In genomic region chr1:12215118-12215517, GRCh38 we compare ENCODE assay signal across 16 cellular contexts. TPM values are rescaled to one million over a fixed set of nuclear protein-coding genes. Genes with fewer than 3 reads are reported as not detected.
A peak's percentile ranks its signal among the peaks of the same experiment; 100 is the strongest.
DNase-seq lines count a peak whose midpoint lies in the region; ATAC-seq and TF ChIP-seq lines count a peak whose summit lies in the region.
"Had no signal": no experiment of that assay in that cellular context is flagged by ENCODE, and none has a peak within 500 bp of the region (broad histone marks: within the 10 kb centered on the region; RNA-seq: fewer than 3 reads in every experiment).

No MANE protein-coding gene starts in this region.

- no peak overlapping the region for H3K4me3 Mint-ChIP-seq in CD4-positive, CD25-positive, alpha-beta regulatory T cell
- H3K4me3 Mint-ChIP-seq in activated T-helper 17 cell treated with anti-CD3 and anti-CD28 coated beads, Interleukin-2, amount 50 U/mL, for 72 hours, result no peak overlapping the region
- no peak overlapping the region for H3K4me3 Mint-ChIP-seq in stimulated activated memory B cell treated with anti-CD40 and anti-IgM and Interleukin-4, amounts not matched to agents 10 μg/mL and 1 μg/mL and 100 μg/mL, for 72 hours
- H3K4me3 Mint-ChIP-seq: B cell; CD8-positive, alpha-beta memory T cell; H9 had no signal

- no peak for ATAC-seq in CD4-positive, CD25-positive, alpha-beta regulatory T cell (ENCODE audit: low read depth in 2 of 2)
- ATAC-seq in activated T-helper 17 cell treated with anti-CD3 and anti-CD28 coated beads, Interleukin-2, amount 50 U/mL, for 72 hours (replicated peaks), result no peak
- ATAC-seq in stimulated activated memory B cell treated with anti-CD40 and anti-IgM and Interleukin-4, amounts not matched to agents 10 μg/mL and 1 μg/mL and 100 μg/mL, for 72 hours, result no peak

- H3K27me3 ChIP-seq in CD4-positive, CD25-positive, alpha-beta regulatory T cell (ENCODE audit: control insufficient read depth, insufficient read depth, low read length), result no peaks in the 10 kb centered on the region
- peaks cover 22% of the 10 kb centered on the region for H3K27me3 ChIP-seq in osteoblast (ENCODE audit: insufficient read depth, low read length)
- H3K27me3 ChIP-seq: BLaER1 treated with 17β-estradiol and CSF1 and Interleukin-3, amounts not matched to agents 10 nM and 100 nM had no signal

- no peaks in the 10 kb centered on the region for H3K9me3 Mint-ChIP-seq in CD4-positive, CD25-positive, alpha-beta regulatory T cell
- no peaks in the 10 kb centered on the region for H3K9me3 Mint-ChIP-seq in activated T-helper 17 cell treated with anti-CD3 and anti-CD28 coated beads, Interleukin-2, amount 50 U/mL, for 72 hours
- no peaks in the 10 kb centered on the region for H3K9me3 Mint-ChIP-seq in stimulated activated memory B cell treated with anti-CD40 and anti-IgM and Interleukin-4, amounts not matched to agents 10 μg/mL and 1 μg/mL and 100 μg/mL, for 72 hours
- H3K9me3 Mint-ChIP-seq: CD8-positive, alpha-beta memory T cell had no signal

- H3K4me1 ChIP-seq in CD4-positive, CD25-positive, alpha-beta regulatory T cell (ENCODE audit: control insufficient read depth, insufficient read depth, low read length, poor library complexity, severe bottlenecking), result peaks cover 24% of the 10 kb centered on the region
- no peaks in the 10 kb centered on the region for H3K4me1 ChIP-seq in osteoblast (ENCODE audit: insufficient read depth, low read length)

- no peak overlapping the region for H3K27ac ChIP-seq in CD4-positive, CD25-positive, alpha-beta regulatory T cell (ENCODE audit: insufficient read depth, low read length, poor library complexity, severe bottlenecking)
- no peak overlapping the region for H3K27ac ChIP-seq in osteoblast (ENCODE audit: low read depth, low read length)
- H3K27ac ChIP-seq: BLaER1 treated with 17β-estradiol and CSF1 and Interleukin-3, amounts not matched to agents 10 nM and 100 nM had no signal

- H3K4me3 ChIP-seq in CD4-positive, CD25-positive, alpha-beta regulatory T cell (ENCODE audit: low read depth, low read length), result no peak overlapping the region
- H3K4me3 ChIP-seq in osteoblast (ENCODE audit: insufficient read depth, low read length), result no peak overlapping the region
- H3K4me3 ChIP-seq: BLaER1 treated with 17β-estradiol and CSF1 and Interleukin-3, amounts not matched to agents 10 nM and 100 nM had no signal

- H3K9me3 ChIP-seq in CD4-positive, CD25-positive, alpha-beta regulatory T cell (ENCODE audit: control insufficient read depth in 2 of 2, low read length in 2 of 2), result no peaks in the 10 kb centered on the region
- no peaks in the 10 kb centered on the region for H3K9me3 ChIP-seq in osteoblast (ENCODE audit: low read depth, low read length)

- no peak for TF ChIP-seq CTCF in osteoblast (IDR thresholded peaks at IDR 0.05; ENCODE audit: extremely low read depth, low read depth, low read length)

- no peak for DNase-seq in CD4-positive, CD25-positive, alpha-beta regulatory T cell
- peak; percentile 65 for DNase-seq in osteoblast (ENCODE audit: insufficient read length, low spot score, missing footprints)
- DNase-seq in SIG-M5 (lab: John Stamatoyannopoulos, UW), result no peak
- no peak for DNase-seq in SHP77 treated with DMSO at 0.1 percent for 48 hours (lab: John Stamatoyannopoulos, UW)
- DNase-seq in hypothalamus (lab: John Stamatoyannopoulos, UW), result no peak
- DNase-seq: CD8-positive, alpha-beta memory T cell; COR-L47; DMS 273 treated with DMSO at 0.1 percent for 48 hours; GOT3; H9 had no signal

- no peak overlapping the region for H2AFZ ChIP-seq in osteoblast (ENCODE audit: low read length)

- H4K20me1 ChIP-seq in osteoblast (ENCODE audit: insufficient read depth, low read length), result no peaks in the 10 kb centered on the region

- peaks cover 9% of the 10 kb centered on the region for H3K27me3 Mint-ChIP-seq in CD4-positive, CD25-positive, alpha-beta regulatory T cell
- no peaks in the 10 kb centered on the region for H3K27me3 Mint-ChIP-seq in activated T-helper 17 cell treated with anti-CD3 and anti-CD28 coated beads, Interleukin-2, amount 50 U/mL, for 72 hours
- H3K27me3 Mint-ChIP-seq in stimulated activated memory B cell treated with anti-CD40 and anti-IgM and Interleukin-4, amounts not matched to agents 10 μg/mL and 1 μg/mL and 100 μg/mL, for 72 hours, result peaks cover 11% of the 10 kb centered on the region
- H3K27me3 Mint-ChIP-seq: B cell had no signal

- H3K4me1 Mint-ChIP-seq in CD4-positive, CD25-positive, alpha-beta regulatory T cell, result peaks cover 0 to 50% (median 32%) of the 10 kb centered on the region in 4 donors
- peaks cover 15% of the 10 kb centered on the region for H3K4me1 Mint-ChIP-seq in activated T-helper 17 cell treated with anti-CD3 and anti-CD28 coated beads, Interleukin-2, amount 50 U/mL, for 72 hours
- H3K4me1 Mint-ChIP-seq in stimulated activated memory B cell treated with anti-CD40 and anti-IgM and Interleukin-4, amounts not matched to agents 10 μg/mL and 1 μg/mL and 100 μg/mL, for 72 hours, result peaks cover 19% of the 10 kb centered on the region
- H3K4me1 Mint-ChIP-seq: H9 had no signal

- peak overlapping the region; percentile 36 to 91 (median 74) for H3K27ac Mint-ChIP-seq in CD4-positive, CD25-positive, alpha-beta regulatory T cell
- H3K27ac Mint-ChIP-seq in activated T-helper 17 cell treated with anti-CD3 and anti-CD28 coated beads, Interleukin-2, amount 50 U/mL, for 72 hours, result peak overlapping the region; percentile 73
- peak overlapping the region; percentile 48 for H3K27ac Mint-ChIP-seq in stimulated activated memory B cell treated with anti-CD40 and anti-IgM and Interleukin-4, amounts not matched to agents 10 μg/mL and 1 μg/mL and 100 μg/mL, for 72 hours
- H3K27ac Mint-ChIP-seq: B cell, H9 had no signal

- H3K79me2 ChIP-seq in osteoblast (ENCODE audit: insufficient read depth, low read length), result no peaks in the 10 kb centered on the region

- peaks cover 5% of the 10 kb centered on the region for H3K36me3 Mint-ChIP-seq in CD4-positive, CD25-positive, alpha-beta regulatory T cell
- peaks cover 9% of the 10 kb centered on the region for H3K36me3 Mint-ChIP-seq in activated T-helper 17 cell treated with anti-CD3 and anti-CD28 coated beads, Interleukin-2, amount 50 U/mL, for 72 hours (ENCODE audit: low read depth)
- peaks cover 9% of the 10 kb centered on the region for H3K36me3 Mint-ChIP-seq in stimulated activated memory B cell treated with anti-CD40 and anti-IgM and Interleukin-4, amounts not matched to agents 10 μg/mL and 1 μg/mL and 100 μg/mL, for 72 hours
- H3K36me3 Mint-ChIP-seq: CD8-positive, alpha-beta memory T cell had no signal

- no peak overlapping the region for H3K4me2 ChIP-seq in osteoblast (ENCODE audit: insufficient read depth, low read length)
- H3K4me2 ChIP-seq: BLaER1 treated with 17β-estradiol and CSF1 and Interleukin-3, amounts not matched to agents 10 nM and 100 nM had no signal

- H3K36me3 ChIP-seq in CD4-positive, CD25-positive, alpha-beta regulatory T cell (ENCODE audit: control insufficient read depth, insufficient read depth, low read length), result no peaks in the 10 kb centered on the region
- H3K36me3 ChIP-seq in osteoblast (ENCODE audit: insufficient read depth, low read length), result no peaks in the 10 kb centered on the region
- H3K36me3 ChIP-seq: BLaER1 treated with 17β-estradiol and CSF1 and Interleukin-3, amounts not matched to agents 10 nM and 100 nM had no signal

RNA-seq across cellular contexts. Expression of gene VPS13D, which starts 14.7 kb away (rescaled TPM):
- total RNA-seq in CD4-positive, CD25-positive, alpha-beta regulatory T cell, result 96.0 TPM
- 10 to 100 TPM in 2 of 4 donors, 1 to 10 TPM in 2; 8.1 to 11.6 (median 9.9) TPM for polyA plus RNA-seq in CD4-positive, CD25-positive, alpha-beta regulatory T cell
- total RNA-seq in activated T-helper 17 cell treated with anti-CD3 and anti-CD28 coated beads, Interleukin-2, amount 50 U/mL, for 72 hours, result 10 to 100 TPM; 30.4 to 35.6 TPM
- 46.0 and 48.5 TPM in 2 replicates for total RNA-seq in osteoblast

RNA-seq across cellular contexts. Expression of gene TNFRSF1B, which starts 48.3 kb away (rescaled TPM):
- 252 TPM for total RNA-seq in CD4-positive, CD25-positive, alpha-beta regulatory T cell
- polyA plus RNA-seq in CD4-positive, CD25-positive, alpha-beta regulatory T cell, result 100 to 1,000 TPM; 347 to 450 (median 421) TPM
- 100 to 1,000 TPM; 291 to 379 TPM for total RNA-seq in activated T-helper 17 cell treated with anti-CD3 and anti-CD28 coated beads, Interleukin-2, amount 50 U/mL, for 72 hours
- total RNA-seq in osteoblast, result 11.2 and 12.7 TPM in 2 replicates
- total RNA-seq: A172, HT-29 had no signal

Comparison
In these comparisons a context has a peak if more than half of its experiments do, and no peak if none do; other contexts are left out.
1. RNA of gene TNFRSF1B, which starts 48.3 kb away (total RNA-seq): 291 to 379 TPM in activated T-helper 17 cell treated with anti-CD3 and anti-CD28 coated beads, Interleukin-2, amount 50 U/mL, for 72 hours and 252 TPM in CD4-positive, CD25-positive, alpha-beta regulatory T cell (single experiment); 11.2 to 12.7 TPM in osteoblast; every median in the first group is over 10 times any median in the second.
2. Peak in every context shown above with its lines, with median percentiles within 50 percentile points of each other: H3K27ac Mint-ChIP-seq.